In genomic region chr11:66071326-66071870, GRCh38 we compare ENCODE assay signal across 9 cellular contexts. TPM values are rescaled to one million over a fixed set of nuclear protein-coding genes. Genes with fewer than 3 reads are reported as not detected.
A peak's percentile ranks its signal among the peaks of the same experiment; 100 is the strongest.
DNase-seq lines count a peak whose midpoint lies in the region; ATAC-seq and TF ChIP-seq lines count a peak whose summit lies in the region.
"Had no signal": no experiment of that assay in that cellular context is flagged by ENCODE, and none has a peak within 500 bp of the region (broad histone marks: within the 10 kb centered on the region; RNA-seq: fewer than 3 reads in every experiment).

No MANE protein-coding gene starts in this region.

- H3K27me3 ChIP-seq in HUES6 (ENCODE audit: control insufficient read depth, insufficient read depth, low read length) (no peaks in the 10 kb centered on the region), breast epithelium (no peaks in the 10 kb centered on the region), mucosa of rectum (ENCODE audit: control insufficient read depth in 2 of 2, insufficient read depth in 2 of 2, low read length in 2 of 2) (no peaks in the 10 kb centered on the region)

- no peak overlapping the region for H3K27ac ChIP-seq in HUES6 (ENCODE audit: low read depth, low read length)
- H3K27ac ChIP-seq in breast epithelium = peak overlapping the region; percentile 88 to 98
- peak overlapping the region in 1 of 2 donors; percentile 77 for H3K27ac ChIP-seq in mucosa of rectum (ENCODE audit: low read depth in 2 of 2, low read length in 2 of 2)

- CTCF ChIA-PET in AG04449 (lab: Yijun Ruan, JAX) = interaction anchor here (0.7 to 7.6 kb wide), 5 partner anchors 13 to 63 kb away, joined by 3 to 73 read pairs (median 6); no protein-coding TSS in a partner anchor

- no peak for DNase-seq in AG04449 (ENCODE audit: low read depth, low spot score)
- no peak for DNase-seq in breast epithelium (ENCODE audit: low spot score in 2 of 2)
- no peak for DNase-seq in EL
- DNase-seq in OCI-M1 (lab: John Stamatoyannopoulos, UW) = no peak
- DNase-seq in stimulated activated naive CD4-positive, alpha-beta T cell treated with Interleukin-2 at 50 U/mL for 16 hours (lab: John Stamatoyannopoulos, UW) = no peak

- TF ChIP-seq POLR2A in breast epithelium (IDR thresholded peaks at IDR 0.05) = no peak

- H3K9me3 ChIP-seq in HUES6 (ENCODE audit: control insufficient read depth, insufficient read depth, low read depth, low read length) = no peaks in the 10 kb centered on the region
- H3K9me3 ChIP-seq in breast epithelium = no peaks in the 10 kb centered on the region
- no peaks in the 10 kb centered on the region for H3K9me3 ChIP-seq in mucosa of rectum (ENCODE audit: control insufficient read depth in 2 of 2, low read length in 2 of 2)

- H3K9ac ChIP-seq in HUES6 (ENCODE audit: low read length) = peak overlapping the region; percentile 67
- peak overlapping the region; percentile 60 to 68 for H3K9ac ChIP-seq in mucosa of rectum (ENCODE audit: low read depth in 1 of 2, low read length in 2 of 2)

- H3K36me3 ChIP-seq in HUES6 (ENCODE audit: control insufficient read depth, insufficient read depth, low read length) = peaks cover 36% of the 10 kb centered on the region
- H3K36me3 ChIP-seq in breast epithelium = peaks cover 5% of the 10 kb centered on the region
- H3K36me3 ChIP-seq in mucosa of rectum (ENCODE audit: control insufficient read depth in 2 of 2, insufficient read depth in 2 of 2, low read length in 2 of 2) = peaks cover 15 to 26% of the 10 kb centered on the region in 2 donors

- intact Hi-C loops in breast epithelium (cut with DNase I; ENCODE audit: low total_unique reads) = no loop called here

- no peak for ATAC-seq in HG02970 (IDR thresholded peaks at IDR 0.05; ENCODE audit: low FRiP score, unreplicated experiment)

- peaks cover 23% of the 10 kb centered on the region for H3K4me1 ChIP-seq in HUES6 (ENCODE audit: control insufficient read depth, insufficient read depth, low read length)
- H3K4me1 ChIP-seq in breast epithelium = no peaks in the 10 kb centered on the region
- H3K4me1 ChIP-seq in mucosa of rectum (ENCODE audit: control insufficient read depth in 2 of 2, insufficient read depth in 2 of 2, low read length in 2 of 2) = peaks cover 13 to 14% of the 10 kb centered on the region in 2 donors

- POLR2A ChIA-PET in AG04449 (lab: Yijun Ruan, JAX) = interaction anchor here (1.0 to 1.3 kb wide), 3 partner anchors 20 to 55 kb away, joined by 3 read pairs; no protein-coding TSS in a partner anchor

- peak overlapping the region; percentile 81 for H3K4me3 ChIP-seq in AG04449 (ENCODE audit: low read depth, low read length)
- H3K4me3 ChIP-seq in HUES6 (ENCODE audit: low read depth, low read length) = peak overlapping the region; percentile 78
- peak overlapping the region; percentile 77 to 83 (median 81) for H3K4me3 ChIP-seq in breast epithelium
- peak overlapping the region; percentile 67 to 71 for H3K4me3 ChIP-seq in mucosa of rectum (ENCODE audit: low read length in 2 of 2)

- TF ChIP-seq CTCF in AG04449 (IDR thresholded peaks at IDR 0.05; ENCODE audit: insufficient read depth, low read length, missing control alignments) (no peak), breast epithelium (IDR thresholded peaks at IDR 0.05) (no peak)

RNA-seq across cellular contexts. Expression of gene PACS1, which starts 1.3 kb away (rescaled TPM):
- 10 to 100 TPM; 37.9 to 40.6 (median 38.6) TPM for total RNA-seq in breast epithelium

RNA-seq across cellular contexts. Expression of gene SF3B2, which starts 19.2 kb away (rescaled TPM):
- total RNA-seq in breast epithelium = 100 to 1,000 TPM; 144 to 163 (median 154) TPM

RNA-seq across cellular contexts. Expression of gene GAL3ST3, which starts 22.4 kb away (rescaled TPM):
- under 1 TPM in 1 of 3 donors, not detected in 2; 0.29 TPM for total RNA-seq in breast epithelium

RNA-seq across cellular contexts. Expression of gene CATSPER1, which starts 45.1 kb away (rescaled TPM):
- 1 to 10 TPM in 1 of 3 donors, under 1 TPM in 1, not detected in 1; 0.32 to 1.3 TPM for total RNA-seq in breast epithelium
- total RNA-seq: dermis microvascular lymphatic vessel endothelial cell had no signal

RNA-seq across cellular contexts. Expression of gene CST6, which starts 59.6 kb away (rescaled TPM):
- under 1 TPM in 2 of 3 donors, not detected in 1; 0.59 to 0.98 TPM for total RNA-seq in breast epithelium
